Comparison of ENCODE assay signal across 11 cellular contexts in genomic region chr20:62363920-62364851, GRCh38. TPM values are rescaled to one million over a fixed set of nuclear protein-coding genes. Genes with fewer than 3 reads are reported as not detected.
A peak's percentile ranks its signal among the peaks of the same experiment; 100 is the strongest.
DNase-seq lines count a peak whose midpoint lies in the region; ATAC-seq and TF ChIP-seq lines count a peak whose summit lies in the region.
"Had no signal": no experiment of that assay in that cellular context is flagged by ENCODE, and none has a peak within 500 bp of the region (broad histone marks: within the 10 kb centered on the region; RNA-seq: fewer than 3 reads in every experiment).

No MANE protein-coding gene starts in this region.

- peaks cover 12% of the 10 kb centered on the region for H3K27me3 Mint-ChIP-seq in stimulated activated memory B cell treated with anti-CD40 and anti-IgM and Interleukin-4, amounts not matched to agents 10 μg/mL and 1 μg/mL and 100 μg/mL, for 72 hours
- H3K27me3 Mint-ChIP-seq in activated CD4-positive, alpha-beta memory T cell treated with anti-CD3 and anti-CD28 coated beads, Interleukin-2, amount 10 ng/mL, durations not matched to agents 7 days and 5 days = peaks cover 18% of the 10 kb centered on the region

- H3K36me3 ChIP-seq in HUES48 (ENCODE audit: control insufficient read depth, insufficient read depth, low read length) = 0 out of 2 replicates have a peak, but pooled peaks cover 6% of the 10 kb centered on the region

- ATAC-seq in stimulated activated memory B cell treated with anti-CD40 and anti-IgM and Interleukin-4, amounts not matched to agents 10 μg/mL and 1 μg/mL and 100 μg/mL, for 72 hours = no peak
- ATAC-seq in HG03521 (IDR thresholded peaks at IDR 0.05; ENCODE audit: unreplicated experiment) = no peak

- H3K27ac ChIP-seq in HUES48 (ENCODE audit: low read depth, low read length) = peak overlapping the region; percentile 91

- H3K27me3 ChIP-seq in HUES48 (ENCODE audit: control insufficient read depth, insufficient read depth, low read length) = no peaks in the 10 kb centered on the region

- DNase-seq in cardiac fibroblast (ENCODE audit: low read depth in 2 of 2) (peak; percentile 64 to 65), kidney glomerular epithelial cell (lab: John Stamatoyannopoulos, UW) (peak; percentile 37), NCI-H1694 treated with DMSO at 0.1 percent for 48 hours (lab: John Stamatoyannopoulos, UW) (no peak), superior temporal gyrus (ENCODE audit: extremely low spot score) (no peak)
- DNase-seq in activated CD4-positive, alpha-beta memory T cell treated with anti-CD3 and anti-CD28 coated beads, Interleukin-2, amount 10 ng/mL, durations not matched to agents 7 days and 5 days = no peak
- DNase-seq: activated CD8-positive, alpha-beta memory T cell treated with anti-CD3 and anti-CD28 coated beads, Interleukin-2, amount 50 U/mL, for 4 hours; DMS79; SHP77 had no signal

- H3K9ac ChIP-seq in HUES48 (ENCODE audit: low read depth, low read length) = no peak overlapping the region

- POLR2A ChIA-PET in activated CD4-positive, alpha-beta memory T cell treated with anti-CD3 and anti-CD28 coated beads, Interleukin-2, amount 10 ng/mL, durations not matched to agents 7 days and 5 days (lab: Charles Lee) = interaction anchor here (1.1 kb wide), 1 partner anchor 62 kb away, joined by 4 read pairs; the partner anchor contains the start of gene ADRM1

- no peak overlapping the region for H3K4me3 Mint-ChIP-seq in stimulated activated memory B cell treated with anti-CD40 and anti-IgM and Interleukin-4, amounts not matched to agents 10 μg/mL and 1 μg/mL and 100 μg/mL, for 72 hours
- H3K4me3 Mint-ChIP-seq in activated CD4-positive, alpha-beta memory T cell treated with anti-CD3 and anti-CD28 coated beads, Interleukin-2, amount 10 ng/mL, durations not matched to agents 7 days and 5 days = no peak overlapping the region

- peak overlapping the region; percentile 63 for H3K27ac Mint-ChIP-seq in stimulated activated memory B cell treated with anti-CD40 and anti-IgM and Interleukin-4, amounts not matched to agents 10 μg/mL and 1 μg/mL and 100 μg/mL, for 72 hours
- no peak overlapping the region for H3K27ac Mint-ChIP-seq in activated CD4-positive, alpha-beta memory T cell treated with anti-CD3 and anti-CD28 coated beads, Interleukin-2, amount 10 ng/mL, durations not matched to agents 7 days and 5 days

- H3K4me1 ChIP-seq in HUES48 (ENCODE audit: control insufficient read depth, insufficient read depth, low read length) = peaks cover 63% of the 10 kb centered on the region

- TF ChIP-seq CTCF in cardiac fibroblast (IDR thresholded peaks at IDR 0.05; ENCODE audit: low read depth, low read length) = no peak

- no peaks in the 10 kb centered on the region for H3K9me3 ChIP-seq in HUES48 (ENCODE audit: control insufficient read depth, insufficient read depth, low read length)

- CTCF ChIA-PET in activated CD4-positive, alpha-beta memory T cell treated with anti-CD3 and anti-CD28 coated beads, Interleukin-2, amount 10 ng/mL, durations not matched to agents 7 days and 5 days (lab: Charles Lee) = interaction anchor here (1.4 to 1.9 kb wide), 2 partner anchors 19 to 62 kb away, joined by 6 to 7 read pairs; partner anchors contain the start of gene ADRM1

- no peaks in the 10 kb centered on the region for H3K36me3 Mint-ChIP-seq in stimulated activated memory B cell treated with anti-CD40 and anti-IgM and Interleukin-4, amounts not matched to agents 10 μg/mL and 1 μg/mL and 100 μg/mL, for 72 hours
- H3K36me3 Mint-ChIP-seq in activated CD4-positive, alpha-beta memory T cell treated with anti-CD3 and anti-CD28 coated beads, Interleukin-2, amount 10 ng/mL, durations not matched to agents 7 days and 5 days (ENCODE audit: low read depth) = no peaks in the 10 kb centered on the region

- H3K4me3 ChIP-seq in HUES48 (ENCODE audit: low read depth, low read length) (no peak overlapping the region), cardiac fibroblast (replicated peaks in 1 of 2; ENCODE audit: low read depth in 2 of 2, low read length in 2 of 2) (peak overlapping the region in 1 of 2 donors; percentile 72)

- peaks cover 41% of the 10 kb centered on the region for H3K4me1 Mint-ChIP-seq in stimulated activated memory B cell treated with anti-CD40 and anti-IgM and Interleukin-4, amounts not matched to agents 10 μg/mL and 1 μg/mL and 100 μg/mL, for 72 hours
- H3K4me1 Mint-ChIP-seq in activated CD4-positive, alpha-beta memory T cell treated with anti-CD3 and anti-CD28 coated beads, Interleukin-2, amount 10 ng/mL, durations not matched to agents 7 days and 5 days = peaks cover 4% of the 10 kb centered on the region

- no peaks in the 10 kb centered on the region for H3K9me3 Mint-ChIP-seq in stimulated activated memory B cell treated with anti-CD40 and anti-IgM and Interleukin-4, amounts not matched to agents 10 μg/mL and 1 μg/mL and 100 μg/mL, for 72 hours
- H3K9me3 Mint-ChIP-seq in activated CD4-positive, alpha-beta memory T cell treated with anti-CD3 and anti-CD28 coated beads, Interleukin-2, amount 10 ng/mL, durations not matched to agents 7 days and 5 days = no peaks in the 10 kb centered on the region

RNA-seq across cellular contexts. Expression of gene LAMA5, which starts 2.9 kb away (rescaled TPM):
- under 1 TPM; 0.33 to 0.63 TPM for total RNA-seq in activated CD4-positive, alpha-beta memory T cell treated with anti-CD3 and anti-CD28 coated beads, Interleukin-2, amount 10 ng/mL, durations not matched to agents 7 days and 5 days

RNA-seq across cellular contexts. Expression of gene RPS21, which starts 22.7 kb away (rescaled TPM):
- 1,000 to 10,000 TPM; 1,751 to 1,764 TPM for total RNA-seq in activated CD4-positive, alpha-beta memory T cell treated with anti-CD3 and anti-CD28 coated beads, Interleukin-2, amount 10 ng/mL, durations not matched to agents 7 days and 5 days

RNA-seq across cellular contexts. Expression of gene CABLES2, which starts 42.9 kb away (rescaled TPM):
- 10 to 100 TPM; 13.2 to 13.7 TPM for total RNA-seq in activated CD4-positive, alpha-beta memory T cell treated with anti-CD3 and anti-CD28 coated beads, Interleukin-2, amount 10 ng/mL, durations not matched to agents 7 days and 5 days

Comparison
In these comparisons a context has a peak if more than half of its experiments do, and no peak if none do; other contexts are left out.
1. DNase-seq: peak in cardiac fibroblast (2 of 2) and kidney glomerular epithelial cell (single experiment); none in NCI-H1694 treated with DMSO at 0.1 percent for 48 hours (single experiment), activated CD4-positive, alpha-beta memory T cell treated with anti-CD3 and anti-CD28 coated beads, Interleukin-2, amount 10 ng/mL, durations not matched to agents 7 days and 5 days (single experiment) and superior temporal gyrus (single experiment).